Comparison of ENCODE assay signal across 1 cellular context in the genomic region with DNA sequence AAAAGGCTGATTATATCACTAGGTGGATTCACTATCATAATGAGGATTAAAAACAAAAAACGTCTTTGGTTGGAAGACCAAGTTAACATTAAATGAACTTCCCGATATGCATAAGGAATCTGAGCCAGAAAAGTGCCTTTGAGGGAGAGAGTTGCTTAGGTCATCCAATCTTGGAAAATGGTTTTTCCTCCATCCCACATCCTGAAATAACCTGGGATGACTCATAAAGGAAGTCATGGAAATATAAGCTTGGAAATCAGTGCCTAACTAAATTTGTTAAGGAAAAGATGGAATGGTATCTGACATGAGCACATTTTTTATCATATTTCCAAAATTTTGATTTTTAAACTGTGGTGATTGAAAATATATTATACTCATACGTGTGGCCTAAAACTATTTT.
TF ChIP-seq lines count a peak whose summit lies in the region.

No MANE protein-coding gene starts in this region.

TF ChIP-seq in IMR-90, 13 proteins besides CTCF, POLR2A, EP300 and RAD21 (continued from another document):
- TF ChIP-seq, protein P1, sequence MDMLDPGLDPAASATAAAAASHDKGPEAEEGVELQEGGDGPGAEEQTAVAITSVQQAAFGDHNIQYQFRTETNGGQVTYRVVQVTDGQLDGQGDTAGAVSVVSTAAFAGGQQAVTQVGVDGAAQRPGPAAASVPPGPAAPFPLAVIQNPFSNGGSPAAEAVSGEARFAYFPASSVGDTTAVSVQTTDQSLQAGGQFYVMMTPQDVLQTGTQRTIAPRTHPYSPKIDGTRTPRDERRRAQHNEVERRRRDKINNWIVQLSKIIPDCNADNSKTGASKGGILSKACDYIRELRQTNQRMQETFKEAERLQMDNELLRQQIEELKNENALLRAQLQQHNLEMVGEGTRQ (IDR thresholded peaks at IDR 0.05; ENCODE audit: low read depth, low read length): no peak
- TF ChIP-seq RCOR1 (IDR thresholded peaks at IDR 0.05; ENCODE audit: insufficient replicate concordance, low read length): no peak
TF ChIP-seq in IMR-90: peak in this region for 0.
